15 cellular contexts compared by ENCODE assay signal in genomic region chr1:217562229-217562878, GRCh38.
DNase-seq lines count a peak whose midpoint lies in the region; ATAC-seq and FAIRE-seq lines count a peak whose summit lies in the region.
"Had no signal": no experiment of that assay in that cellular context is flagged by ENCODE, and none has a peak within 500 bp of the region (broad histone marks: within the 10 kb centered on the region; RNA-seq: fewer than 3 reads in every experiment).

No MANE protein-coding gene starts in this region.

- FAIRE-seq in RCC 7860 (lab: Jason Lieb, UNC) = peak; percentile 98
- FAIRE-seq: colon had no signal

- DNase-seq in GM03348 (ENCODE audit: low spot score) (peak; percentile 76), RCC 7860 (ENCODE audit: low spot score) (peak; percentile 81), renal cortical epithelial cell (ENCODE audit: low read depth) (peak; percentile 90), DMS53 treated with DMSO at 0.1 percent for 48 hours (lab: John Stamatoyannopoulos, UW; ENCODE audit: unreplicated experiment) (no peak), HT-29 (ENCODE audit: low spot score) (no peak)
- DNase-seq: activated gamma-delta T cell treated with Interleukin-2 at 50 U/mL for 16 hours; heart right ventricle; NCI-H1417; NK-92 treated with Interleukin-12 subunit alpha and Interleukin-12 subunit beta, amount 100 ng/mL, for 24 hours; psoas muscle; T-helper 17 cell had no signal

- ATAC-seq in esophagus mucosa = peak; percentile 53
- no peak for ATAC-seq in HG02840 (IDR thresholded peaks at IDR 0.05; ENCODE audit: low FRiP score, unreplicated experiment)
- ATAC-seq in GM18907 (IDR thresholded peaks at IDR 0.05; ENCODE audit: unreplicated experiment) = no peak
- ATAC-seq: heart right ventricle, psoas muscle, T-helper 17 cell had no signal

Comparison
In these comparisons a context has a peak if more than half of its experiments do, and no peak if none do; other contexts are left out.
1. DNase-seq: peak in GM03348 (single experiment), RCC 7860 (single experiment) and renal cortical epithelial cell (single experiment); none in DMS53 treated with DMSO at 0.1 percent for 48 hours (single experiment) and HT-29 (single experiment).